ENCODE assay signal across 15 cellular contexts in genomic region chr11:28699701-28700100, GRCh38.
"Had no signal": no experiment of that assay in that cellular context is flagged by ENCODE, and none has a peak within 500 bp of the region (broad histone marks: within the 10 kb centered on the region; RNA-seq: fewer than 3 reads in every experiment).

No MANE protein-coding gene starts in this region.

- H2AFZ ChIP-seq: parathyroid adenoma had no signal

- H3K4me3 ChIP-seq: esophagus squamous epithelium, gastroesophageal sphincter, skin epidermis had no signal

- ATAC-seq: effector memory CD8-positive, alpha-beta T cell; gastroesophageal sphincter; left lobe of liver; sciatic nerve had no signal

- H3K79me2 ChIP-seq: parathyroid adenoma had no signal

- H3K9me3 ChIP-seq: esophagus squamous epithelium, gastroesophageal sphincter had no signal

- H3K27ac ChIP-seq: esophagus squamous epithelium, gastroesophageal sphincter, parathyroid adenoma, skin epidermis had no signal

- H3K4me1 ChIP-seq: esophagus squamous epithelium, gastroesophageal sphincter, parathyroid adenoma had no signal

- DNase-seq: effector memory CD8-positive, alpha-beta T cell; esophagus squamous epithelium; foreskin fibroblast; glutamatergic neuron; islet precursor cell; mammary epithelial cell; naive B cell; occipital lobe; stimulated activated naive CD4-positive, alpha-beta T cell treated with Interleukin-2 at 50 U/mL for 16 hours; trophoblast cell had no signal

- H3K36me3 ChIP-seq: esophagus squamous epithelium, gastroesophageal sphincter had no signal

- H3K9ac ChIP-seq: parathyroid adenoma had no signal

- H3K27me3 ChIP-seq: esophagus squamous epithelium, gastroesophageal sphincter had no signal
